In the genomic region with DNA sequence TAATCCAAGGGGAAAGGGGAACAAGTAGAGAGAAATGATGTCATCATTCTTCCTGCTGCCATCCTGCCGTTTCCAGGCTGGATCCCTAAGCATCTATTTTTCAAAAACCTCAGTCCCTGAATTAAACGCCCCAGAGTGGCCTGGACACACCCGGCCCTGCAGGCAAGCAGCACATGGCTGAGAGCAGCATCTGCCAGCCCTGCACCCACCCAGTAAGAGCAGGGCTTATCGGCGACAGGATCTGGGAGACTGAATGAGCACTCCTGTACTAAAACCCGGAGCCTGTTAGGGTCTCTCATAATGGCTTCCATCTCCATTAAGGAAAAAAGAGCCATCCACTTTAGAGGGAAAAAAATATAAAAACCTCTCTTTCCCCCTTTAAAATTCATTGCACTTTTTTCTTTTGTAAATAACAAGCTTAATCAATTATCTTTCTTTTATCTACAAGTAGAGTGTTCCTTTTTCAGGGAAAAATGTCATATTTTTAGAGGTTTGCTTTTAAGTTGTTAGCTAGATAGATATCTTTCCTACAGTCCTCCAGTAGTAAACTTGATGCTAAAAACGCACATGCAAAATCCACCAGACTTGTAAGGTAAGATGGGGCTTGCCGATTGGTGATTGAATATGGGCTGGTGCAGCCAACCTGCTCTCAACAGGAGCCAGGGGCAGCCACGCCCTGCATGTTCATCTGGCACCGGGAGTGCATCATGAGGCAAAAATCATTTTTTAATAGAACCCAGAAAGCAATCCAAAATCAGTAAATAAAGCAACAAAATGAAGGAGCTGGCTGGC, we compare ENCODE assay signal across 28 cellular contexts.
DNase-seq lines count a peak whose midpoint lies in the region; ATAC-seq, FAIRE-seq and TF ChIP-seq lines count a peak whose summit lies in the region.
"Had no signal": no experiment of that assay in that cellular context is flagged by ENCODE, and none has a peak within 500 bp of the region (broad histone marks: within the 10 kb centered on the region; RNA-seq: fewer than 3 reads in every experiment).

No MANE protein-coding gene starts in this region.

- POLR2A ChIA-PET in HepG2 (lab: Yijun Ruan, JAX) = no interaction called here

- H3K4me1 ChIP-seq in HepG2 (ENCODE audit: insufficient read depth, low read length) = no peaks in the 10 kb centered on the region
- H3K4me1 ChIP-seq in right lobe of liver = no peaks in the 10 kb centered on the region
- H3K4me1 ChIP-seq: left lung had no signal

- no peak overlapping the region for H3K4me3 ChIP-seq in HepG2 (replicated peaks in 1 of 3; ENCODE audit: insufficient read depth in 1 of 3, low read depth in 2 of 3, low read length in 3 of 3)
- no peak overlapping the region for H3K4me3 ChIP-seq in right lobe of liver
- H3K4me3 ChIP-seq: coronary artery, hepatocyte, left lung, ovary had no signal

- TF ChIP-seq EP300 in HepG2 (IDR thresholded peaks at IDR 0.05; ENCODE audit: low read depth in 2 of 2, low read length in 2 of 2) = no peak
- no peak for TF ChIP-seq EP300 in HepG2 (CRISPR knock-in tag; IDR thresholded peaks at IDR 0.05; ENCODE audit: borderline replicate concordance)

- no peak for FAIRE-seq in HepG2 (lab: Jason Lieb, UNC)
- FAIRE-seq: GM19239, RCC 7860 had no signal

- no peaks in the 10 kb centered on the region for H4K20me1 ChIP-seq in HepG2 (ENCODE audit: insufficient read depth, low read length)

- CTCF ChIA-PET in HepG2 (lab: Yijun Ruan, JAX; ENCODE audit: low intra/inter-chr PET ratio, low total read pairs) = no interaction called here

- no peak overlapping the region for H3K4me2 ChIP-seq in HepG2 (ENCODE audit: low read depth, low read length)
- H3K4me2 ChIP-seq: hepatocyte had no signal

- peaks cover 4% of the 10 kb centered on the region for H3K27me3 Mint-ChIP-seq in brain

- intact Hi-C loops in HepG2 (cut with micrococcal nuclease; ENCODE audit: unreplicated experiment) (no loop called here), right lobe of liver (cut with DNase I) (no loop called here)

- 33% methylated on average over 10 of the region's 10 CpGs for WGBS in HepG2 (ENCODE audit: low lambda C conversion rate)
- WGBS in right lobe of liver (ENCODE audit: insufficient coverage, low coverage, low lambda C conversion rate, missing lambda C conversion rate) = 59% methylated on average over 10 of the region's 10 CpGs

- no peak for TF ChIP-seq POLR2A in HepG2 (IDR thresholded peaks at IDR 0.05; ENCODE audit: insufficient read depth in 1 of 2, low read depth in 2 of 2, low read length in 2 of 2)
- TF ChIP-seq POLR2A in right lobe of liver (IDR thresholded peaks at IDR 0.05) = no peak

- ATAC-seq in HepG2 (no peak), right lobe of liver (no peak), HG03159 (IDR thresholded peaks at IDR 0.05; ENCODE audit: unreplicated experiment) (no peak)
- ATAC-seq: esophagus mucosa; left lung; naive thymus-derived CD4-positive, alpha-beta T cell; stimulated activated effector memory CD8-positive, alpha-beta T cell treated with anti-CD3 and anti-CD28 coated beads, Interleukin-12 subunit alpha, Interleukin-12 subunit beta, amount 100 ng/mL, for 72 hours had no signal

- TF ChIP-seq CTCF in HepG2 (CRISPR knock-in tag; IDR thresholded peaks at IDR 0.05) = no peak
- TF ChIP-seq CTCF in right lobe of liver (IDR thresholded peaks at IDR 0.05) = no peak
- TF ChIP-seq CTCF in brain (conservative IDR thresholded peaks at IDR 0.05) = no peak

- peaks cover 5 to 19% (median 10%) of the 10 kb centered on the region in 5 experiments for H3K9me3 Mint-ChIP-seq in brain
- H3K9me3 Mint-ChIP-seq: activated CD4-positive, alpha-beta T cell treated with anti-CD3 and anti-CD28 coated beads, Interleukin-2, amount 10 ng/mL, durations not matched to agents 24 days and 14 days; activated T-helper 1 cell treated with anti-CD3 and anti-CD28 coated beads, Interleukin-12 subunit alpha, Interleukin-12 subunit beta, Interleukin-2, Interleukin-4 antibody, amounts not matched to agents 30 ng/mL and 10 ng/mL and 1 ng/mL, durations not matched to agents 14 hours and 24 hours and 36 hours had no signal

- H3K36me3 ChIP-seq in HepG2 (replicated peaks in 1 of 2; ENCODE audit: control insufficient read depth in 1 of 2, insufficient read depth in 2 of 2, low read length in 2 of 2) (no peaks in the 10 kb centered on the region), right lobe of liver (no peaks in the 10 kb centered on the region)
- H3K36me3 ChIP-seq: left lung, ovary had no signal

- no peaks in the 10 kb centered on the region for H3K79me2 ChIP-seq in HepG2 (ENCODE audit: insufficient read depth, low read length)
- H3K79me2 ChIP-seq: hepatocyte had no signal

- H3K27ac Mint-ChIP-seq in brain = peak overlapping the region in 3 of 5 experiments; percentile 69 to 82 (median 76)
- H3K27ac Mint-ChIP-seq: activated CD4-positive, alpha-beta T cell treated with anti-CD3 and anti-CD28 coated beads, Interleukin-2, amount 10 ng/mL, durations not matched to agents 24 days and 14 days; activated T-helper 1 cell treated with anti-CD3 and anti-CD28 coated beads, Interleukin-12 subunit alpha, Interleukin-12 subunit beta, Interleukin-2, Interleukin-4 antibody, amounts not matched to agents 30 ng/mL and 10 ng/mL and 1 ng/mL, durations not matched to agents 14 hours and 24 hours and 36 hours; CD14-positive monocyte; IgD-negative memory B cell; immature natural killer cell; naive thymus-derived CD4-positive, alpha-beta T cell; stimulated activated effector memory CD8-positive, alpha-beta T cell treated with anti-CD3 and anti-CD28 coated beads, Interleukin-12 subunit alpha, Interleukin-12 subunit beta, amount 100 ng/mL, for 72 hours had no signal

- H2AFZ ChIP-seq in HepG2 (ENCODE audit: low read length) = no peak overlapping the region
- H2AFZ ChIP-seq: hepatocyte had no signal

- H3K9ac ChIP-seq in HepG2 (ENCODE audit: insufficient read depth, low read depth, low read length) = no peak overlapping the region

- no peak overlapping the region for H3K27ac ChIP-seq in HepG2 (ENCODE audit: extremely low read length, insufficient read depth, low read length)
- no peak overlapping the region for H3K27ac ChIP-seq in right lobe of liver
- H3K27ac ChIP-seq: coronary artery, hepatocyte, left lung, ovary had no signal

- H3K27me3 ChIP-seq in HepG2 (ENCODE audit: control insufficient read depth in 1 of 2, insufficient read depth in 2 of 2, low read length in 2 of 2) (no peaks in the 10 kb centered on the region), right lobe of liver (no peaks in the 10 kb centered on the region)
- H3K27me3 ChIP-seq: hepatocyte, left lung, ovary had no signal

- no peak overlapping the region for H3K4me3 Mint-ChIP-seq in brain
- H3K4me3 Mint-ChIP-seq: activated CD4-positive, alpha-beta T cell treated with anti-CD3 and anti-CD28 coated beads, Interleukin-2, amount 10 ng/mL, durations not matched to agents 24 days and 14 days; activated T-helper 1 cell treated with anti-CD3 and anti-CD28 coated beads, Interleukin-12 subunit alpha, Interleukin-12 subunit beta, Interleukin-2, Interleukin-4 antibody, amounts not matched to agents 30 ng/mL and 10 ng/mL and 1 ng/mL, durations not matched to agents 14 hours and 24 hours and 36 hours; CD14-positive monocyte; IgD-negative memory B cell; immature natural killer cell; naive thymus-derived CD4-positive, alpha-beta T cell; stimulated activated effector memory CD8-positive, alpha-beta T cell treated with anti-CD3 and anti-CD28 coated beads, Interleukin-12 subunit alpha, Interleukin-12 subunit beta, amount 100 ng/mL, for 72 hours had no signal

- DNase-seq in HepG2 (ENCODE audit: low spot score) (no peak), right lobe of liver (no peak), NCI-H2227 treated with DMSO at 0.1 percent for 48 hours (lab: John Stamatoyannopoulos, UW) (peak; percentile 53), nucleus accumbens (lab: John Stamatoyannopoulos, UW) (no peak)
- no peak for DNase-seq in stimulated activated CD4-positive, alpha-beta T cell treated with anti-CD3 and anti-CD28 coated beads, Interleukin-15, amount 100 ng/mL, for 24 hours
- DNase-seq: activated CD4-positive, alpha-beta T cell treated with anti-CD3 and anti-CD28 coated beads, Interleukin-2, amount 10 ng/mL, durations not matched to agents 24 days and 14 days; activated naive CD4-positive, alpha-beta T cell treated with anti-CD3 and anti-CD28 coated beads, Interleukin-2, amount 50 U/mL, for 16 hours; amygdala; foreskin melanocyte; immature natural killer cell; left lung; naive thymus-derived CD4-positive, alpha-beta T cell; NCI-H1436; NCI-H446; ovary; stimulated activated CD4-positive, alpha-beta T cell treated with anti-CD3 and anti-CD28 coated beads, Interleukin-2, amount 100 ng/mL, for 48 hours; T-helper 2 cell had no signal

- H3K36me3 Mint-ChIP-seq in brain = no peaks in the 10 kb centered on the region
- H3K36me3 Mint-ChIP-seq: CD14-positive monocyte; IgD-negative memory B cell; immature natural killer cell; naive thymus-derived CD4-positive, alpha-beta T cell; stimulated activated effector memory CD8-positive, alpha-beta T cell treated with anti-CD3 and anti-CD28 coated beads, Interleukin-12 subunit alpha, Interleukin-12 subunit beta, amount 100 ng/mL, for 72 hours had no signal

- H3K9me3 ChIP-seq in HepG2 (ENCODE audit: low read length) (no peaks in the 10 kb centered on the region), right lobe of liver (no peaks in the 10 kb centered on the region)

- BruUV-seq in HepG2 (replicated peaks; lab: Mats Ljungman, UMichigan) = no TSS peak

- no peak for TF ChIP-seq RAD21 in HepG2 (CRISPR knock-in tag; IDR thresholded peaks at IDR 0.05)

- in situ Hi-C loops in HepG2 (cut with HindIII; ENCODE audit: extremely low pct_ligation_motif_present, low pct_unique_long_range_greater_than_20kb) = no loop called here

- H3K4me1 Mint-ChIP-seq in brain = peaks cover 24% of the 10 kb centered on the region
- H3K4me1 Mint-ChIP-seq: activated CD4-positive, alpha-beta T cell treated with anti-CD3 and anti-CD28 coated beads, Interleukin-2, amount 10 ng/mL, durations not matched to agents 24 days and 14 days; CD14-positive monocyte; IgD-negative memory B cell; immature natural killer cell; stimulated activated effector memory CD8-positive, alpha-beta T cell treated with anti-CD3 and anti-CD28 coated beads, Interleukin-12 subunit alpha, Interleukin-12 subunit beta, amount 100 ng/mL, for 72 hours had no signal

TF ChIP-seq in HepG2, 621 proteins besides CTCF, POLR2A, EP300 and RAD21:
- no peak for TF ChIP-seq ZC3H4 (CRISPR knock-in tag; IDR thresholded peaks at IDR 0.05; ENCODE audit: borderline replicate concordance)
- TF ChIP-seq ATF7 (IDR thresholded peaks at IDR 0.05) = peak; percentile 90
- TF ChIP-seq ATF7 (CRISPR knock-in tag; IDR thresholded peaks at IDR 0.05) = no peak
- no peak for TF ChIP-seq TCF7L2 (IDR thresholded peaks at IDR 0.05; ENCODE audit: low read depth, low read length)
